ENCODE assay signal across 22 cellular contexts in the genomic region with DNA sequence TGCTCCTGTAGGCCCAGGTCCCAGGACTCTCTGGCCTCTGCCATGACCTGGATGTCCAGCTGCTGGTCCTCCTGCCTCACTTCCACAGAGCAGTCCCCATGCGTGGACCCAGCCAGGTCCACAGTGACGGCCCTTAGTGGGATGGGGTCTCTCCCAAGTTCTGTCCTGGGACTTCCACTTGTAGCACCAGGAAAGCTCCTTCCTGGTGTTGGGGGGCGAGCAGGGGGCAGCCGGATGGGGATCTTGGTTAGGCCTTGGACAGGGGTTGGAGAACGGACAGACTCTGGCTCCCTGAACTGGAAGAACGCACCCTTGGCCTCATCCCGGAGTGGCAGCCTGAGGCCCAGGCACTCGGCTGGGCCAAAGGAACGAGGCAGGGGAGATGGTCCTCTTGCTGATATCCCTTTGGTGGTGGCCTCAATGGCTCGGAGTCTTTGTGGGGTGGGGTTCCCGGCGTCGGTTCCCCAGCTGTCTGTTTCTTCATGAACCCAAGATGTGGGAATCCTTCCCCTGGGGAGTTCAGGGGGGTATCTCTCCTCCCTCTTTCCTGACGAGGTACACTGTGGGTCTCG. TPM values are rescaled to one million over a fixed set of nuclear protein-coding genes. Genes with fewer than 3 reads are reported as not detected.
"Had no signal": no experiment of that assay in that cellular context is flagged by ENCODE, and none has a peak within 500 bp of the region (broad histone marks: within the 10 kb centered on the region; RNA-seq: fewer than 3 reads in every experiment).

No MANE protein-coding gene starts in this region.

- H3K9me3 ChIP-seq: MG63, SK-N-SH had no signal

- H3K36me3 ChIP-seq: MG63 had no signal

- H3K4me3 ChIP-seq: MG63 had no signal

- DNase-seq: Karpas-422, KG1, MG63, NCI-H1092, NCI-H1105 treated with DMSO at 0.1 percent for 48 hours, NCI-H1417 treated with DMSO at 0.1 percent for 48 hours, NCI-H146, NCI-H1694 treated with DMSO at 0.1 percent for 48 hours, NCI-H2029, NCI-H2081 treated with DMSO at 0.1 percent for 48 hours, NCI-H2171, NCI-H226, NCI-H446, NCI-H510A, NCI-H524 treated with DMSO at 0.1 percent for 48 hours, NCI-H69, NCI-H774, RPMI8226, SHP77 had no signal

RNA-seq across cellular contexts. Expression of a gene that starts 7.2 kb away (rescaled TPM):
- total RNA-seq: SK-MEL-5 had no signal
- polyA plus RNA-seq: SK-N-SH had no signal

RNA-seq across cellular contexts. Expression of a gene that starts 14.9 kb away (rescaled TPM):
- total RNA-seq: HT-29, SK-MEL-5 had no signal

RNA-seq across cellular contexts. Expression of a gene that starts 49.6 kb away (rescaled TPM):
- total RNA-seq: SK-MEL-5 had no signal
